In the genomic region with DNA sequence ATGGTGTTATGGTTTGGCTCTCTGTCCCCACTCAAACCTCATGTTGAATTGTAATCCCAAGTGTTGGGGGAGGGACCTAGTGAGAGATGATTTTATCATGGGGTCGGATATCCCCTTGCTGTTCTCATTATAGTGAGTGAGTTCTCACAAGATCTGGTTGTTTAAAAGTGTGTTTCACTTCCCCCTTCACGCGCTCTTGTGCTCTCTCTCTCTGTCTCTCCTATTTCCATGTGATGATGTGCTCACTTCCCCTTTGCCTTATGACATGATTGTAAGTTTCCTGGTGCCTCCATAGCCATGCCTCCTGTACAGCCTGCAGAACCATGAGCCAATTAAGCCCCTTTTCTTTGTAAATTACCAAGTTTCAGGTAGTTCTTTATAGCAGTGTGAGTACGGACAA, we compare ENCODE assay signal across 12 cellular contexts.
DNase-seq lines count a peak whose midpoint lies in the region; ATAC-seq, FAIRE-seq and TF ChIP-seq lines count a peak whose summit lies in the region.
"Had no signal": no experiment of that assay in that cellular context is flagged by ENCODE, and none has a peak within 500 bp of the region (broad histone marks: within the 10 kb centered on the region; RNA-seq: fewer than 3 reads in every experiment).

No MANE protein-coding gene starts in this region.

- no peaks in the 10 kb centered on the region for H3K36me3 Mint-ChIP-seq in activated CD8-positive, alpha-beta memory T cell treated with anti-CD3 and anti-CD28 coated beads, Interleukin-2, amount 10 ng/mL, durations not matched to agents 7 days and 5 days
- H3K36me3 Mint-ChIP-seq: stimulated activated effector memory CD8-positive, alpha-beta T cell treated with anti-CD3 and anti-CD28 coated beads, Interleukin-12 subunit alpha, Interleukin-12 subunit beta, amount 100 ng/mL, for 72 hours had no signal

- ATAC-seq in GM19438 (IDR thresholded peaks at IDR 0.05; ENCODE audit: low read depth, unreplicated experiment) (peak; percentile 78), HG02970 (IDR thresholded peaks at IDR 0.05; ENCODE audit: low FRiP score, unreplicated experiment) (peak; percentile 56)
- no peak for ATAC-seq in activated CD8-positive, alpha-beta memory T cell treated with anti-CD3 and anti-CD28 coated beads, Interleukin-2, amount 10 ng/mL, durations not matched to agents 7 days and 5 days
- ATAC-seq: left colon; stimulated activated effector memory CD8-positive, alpha-beta T cell treated with anti-CD3 and anti-CD28 coated beads, Interleukin-12 subunit alpha, Interleukin-12 subunit beta, amount 100 ng/mL, for 72 hours had no signal

- no peak overlapping the region for H3K27ac Mint-ChIP-seq in activated CD8-positive, alpha-beta memory T cell treated with anti-CD3 and anti-CD28 coated beads, Interleukin-2, amount 10 ng/mL, durations not matched to agents 7 days and 5 days
- H3K27ac Mint-ChIP-seq: stimulated activated effector memory CD8-positive, alpha-beta T cell treated with anti-CD3 and anti-CD28 coated beads, Interleukin-12 subunit alpha, Interleukin-12 subunit beta, amount 100 ng/mL, for 72 hours had no signal

- CTCF ChIA-PET in activated CD8-positive, alpha-beta memory T cell treated with anti-CD3 and anti-CD28 coated beads, Interleukin-2, amount 10 ng/mL, durations not matched to agents 7 days and 5 days (lab: Charles Lee): no interaction called here

- no peak overlapping the region for H3K4me3 Mint-ChIP-seq in activated CD8-positive, alpha-beta memory T cell treated with anti-CD3 and anti-CD28 coated beads, Interleukin-2, amount 10 ng/mL, durations not matched to agents 7 days and 5 days
- H3K4me3 Mint-ChIP-seq: stimulated activated effector memory CD8-positive, alpha-beta T cell treated with anti-CD3 and anti-CD28 coated beads, Interleukin-12 subunit alpha, Interleukin-12 subunit beta, amount 100 ng/mL, for 72 hours had no signal

- no peak for TF ChIP-seq POLR2A in GM12891 (IDR thresholded peaks at IDR 0.05; ENCODE audit: low read depth, low read length)

- DNase-seq in GM12891 (ENCODE audit: insufficient read length, low spot score): no peak
- DNase-seq in Kasumi-1 (lab: John Stamatoyannopoulos, UW): peak; percentile 19 to 37
- DNase-seq in activated CD8-positive, alpha-beta memory T cell treated with anti-CD3 and anti-CD28 coated beads, Interleukin-2, amount 10 ng/mL, durations not matched to agents 7 days and 5 days: no peak
- no peak for DNase-seq in RKO (ENCODE audit: low spot score)
- DNase-seq in activated T-cell treated with anti-CD3 and anti-CD28 coated beads for 4 hours: no peak
- no peak for DNase-seq in mesenteric fat pad (ENCODE audit: low spot score)
- DNase-seq: DMS53, left colon, NCI-H1417 had no signal

- H3K9me3 Mint-ChIP-seq in activated CD8-positive, alpha-beta memory T cell treated with anti-CD3 and anti-CD28 coated beads, Interleukin-2, amount 10 ng/mL, durations not matched to agents 7 days and 5 days (ENCODE audit: low read depth): peaks cover 5% of the 10 kb centered on the region

- no peaks in the 10 kb centered on the region for H3K4me1 Mint-ChIP-seq in activated CD8-positive, alpha-beta memory T cell treated with anti-CD3 and anti-CD28 coated beads, Interleukin-2, amount 10 ng/mL, durations not matched to agents 7 days and 5 days
- H3K4me1 Mint-ChIP-seq: stimulated activated effector memory CD8-positive, alpha-beta T cell treated with anti-CD3 and anti-CD28 coated beads, Interleukin-12 subunit alpha, Interleukin-12 subunit beta, amount 100 ng/mL, for 72 hours had no signal

- FAIRE-seq in GM12891 (lab: Jason Lieb, UNC): no peak

- H3K27me3 Mint-ChIP-seq in activated CD8-positive, alpha-beta memory T cell treated with anti-CD3 and anti-CD28 coated beads, Interleukin-2, amount 10 ng/mL, durations not matched to agents 7 days and 5 days: no peaks in the 10 kb centered on the region

TF ChIP-seq in GM12891, 5 proteins besides CTCF, POLR2A, EP300 and RAD21:
- peak; percentile 88 for TF ChIP-seq SPI1 (IDR thresholded peaks at IDR 0.05; ENCODE audit: low read depth, low read length)
- TF ChIP-seq PAX5 (IDR thresholded peaks at IDR 0.05; ENCODE audit: insufficient read depth, low read length, severe bottlenecking): no peak
- TF ChIP-seq POU2F2 (IDR thresholded peaks at IDR 0.05; ENCODE audit: low read depth, low read length): no peak

Comparison
In these comparisons a context has a peak if more than half of its experiments do, and no peak if none do; other contexts are left out.
1. DNase-seq: peak in Kasumi-1 (2 of 2); none in GM12891 (single experiment), activated CD8-positive, alpha-beta memory T cell treated with anti-CD3 and anti-CD28 coated beads, Interleukin-2, amount 10 ng/mL, durations not matched to agents 7 days and 5 days (single experiment), RKO (single experiment), activated T-cell treated with anti-CD3 and anti-CD28 coated beads for 4 hours (single experiment) and mesenteric fat pad (single experiment).